19 cellular contexts compared by ENCODE assay signal in the genomic region with DNA sequence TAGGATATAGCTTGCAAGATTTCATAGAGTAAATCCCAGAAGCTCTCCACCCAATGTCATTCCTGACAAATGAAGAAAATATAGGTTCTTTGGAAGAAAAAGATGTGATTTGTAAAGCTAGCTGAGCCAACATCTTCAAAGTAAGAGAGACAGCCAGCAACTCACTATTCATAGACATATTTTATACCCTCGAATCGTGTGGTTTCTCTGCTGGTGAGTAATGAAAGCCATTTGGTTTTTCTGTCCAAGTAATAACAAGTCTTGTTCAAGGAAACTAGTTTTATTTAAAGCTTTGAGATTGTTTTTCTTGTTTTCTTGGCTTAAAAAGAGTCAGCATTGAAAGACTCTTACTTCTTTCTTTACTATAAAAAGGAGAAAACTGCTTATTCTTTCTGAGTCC.
A peak's percentile ranks its signal among the peaks of the same experiment; 100 is the strongest.
DNase-seq lines count a peak whose midpoint lies in the region; ATAC-seq and TF ChIP-seq lines count a peak whose summit lies in the region.
"Had no signal": no experiment of that assay in that cellular context is flagged by ENCODE, and none has a peak within 500 bp of the region (broad histone marks: within the 10 kb centered on the region; RNA-seq: fewer than 3 reads in every experiment).

No MANE protein-coding gene starts in this region.

- H4K91ac ChIP-seq in neuronal stem cell (ENCODE audit: low read depth, low read length, poor library complexity): no peak overlapping the region

- ATAC-seq in HG02852 (IDR thresholded peaks at IDR 0.05; ENCODE audit: unreplicated experiment): no peak
- ATAC-seq: activated CD4-positive, CD25-positive, alpha-beta regulatory T cell treated with anti-CD3 and anti-CD28 coated beads, Interleukin-2, amount 50 U/mL, for 24 hours; sciatic nerve; T-helper 17 cell had no signal

- H3K4me2 ChIP-seq in Karpas-422 (ENCODE audit: low read depth, low read length, poor library complexity, severe bottlenecking) (no peak overlapping the region), neuronal stem cell (ENCODE audit: insufficient read depth, low read length, poor library complexity, severe bottlenecking) (no peak overlapping the region)

- H3K27ac ChIP-seq in Karpas-422 (ENCODE audit: low read length): no peak overlapping the region
- peak overlapping the region; percentile 32 for H3K27ac ChIP-seq in brain microvascular endothelial cell
- H3K27ac ChIP-seq in neuronal stem cell (replicated peaks; ENCODE audit: low read length): no peak overlapping the region
- H3K27ac ChIP-seq: neutrophil, RWPE1 had no signal

- H3K9me3 Mint-ChIP-seq in type B pancreatic cell: no peaks in the 10 kb centered on the region
- H3K9me3 Mint-ChIP-seq: brain; CD8-positive, alpha-beta memory T cell had no signal

- no peak overlapping the region for H3K9ac ChIP-seq in Karpas-422 (ENCODE audit: low read length)
- no peak overlapping the region for H3K9ac ChIP-seq in neuronal stem cell (ENCODE audit: low read depth, low read length, poor library complexity)

- no peaks in the 10 kb centered on the region for H3K27me3 Mint-ChIP-seq in type B pancreatic cell
- H3K27me3 Mint-ChIP-seq: brain had no signal

- H3K4ac ChIP-seq in neuronal stem cell (ENCODE audit: low read length): no peak overlapping the region

- peak; percentile 37 for DNase-seq in A172 (ENCODE audit: low spot score)
- no peak for DNase-seq in Karpas-422
- peak; percentile 41 for DNase-seq in brain microvascular endothelial cell
- peak; percentile 22 for DNase-seq in iris pigment epithelial cell (ENCODE audit: low read depth)
- DNase-seq in type B pancreatic cell (ENCODE audit: extremely low spot score, unreplicated experiment): no peak
- no peak for DNase-seq in neuronal stem cell (ENCODE audit: low spot score)
- no peak for DNase-seq in head of caudate nucleus
- DNase-seq: 8988T; CD8-positive, alpha-beta memory T cell; effector CD8-positive, alpha-beta T cell; NCI-H748 treated with DMSO at 0.1 percent for 48 hours; stimulated activated naive CD4-positive, alpha-beta T cell treated with Interleukin-2 at 50 U/mL for 16 hours; T-helper 17 cell had no signal

- H3K79me2 ChIP-seq in Karpas-422 (ENCODE audit: low read length): no peaks in the 10 kb centered on the region

- no peak overlapping the region for H2BK120ac ChIP-seq in neuronal stem cell (ENCODE audit: low read depth, low read length)

- H3K14ac ChIP-seq in neuronal stem cell (ENCODE audit: low read length): no peak overlapping the region

- 0 out of 2 replicates have a peak overlapping the region, but pooled peaks have one; percentile 24 for H2AFZ ChIP-seq in Karpas-422 (ENCODE audit: low read length)
- no peak overlapping the region for H2AFZ ChIP-seq in neuronal stem cell (ENCODE audit: low read length)

- no peak overlapping the region for H2BK12ac ChIP-seq in neuronal stem cell (ENCODE audit: low read length)

- no CpG with 5 or more reads among the region's 2 CpGs for WGBS in neuronal stem cell (ENCODE audit: extremely low coverage in 2 of 2, insufficient read length in 2 of 2, insufficient replicate concordance in 1 of 2), 2 donors

- H3K18ac ChIP-seq in neuronal stem cell (ENCODE audit: low read length): no peak overlapping the region

- H3K9me3 ChIP-seq in Karpas-422 (ENCODE audit: low read length) (no peaks in the 10 kb centered on the region), neuronal stem cell (replicated peaks in 1 of 2; ENCODE audit: control insufficient read depth in 2 of 2, insufficient read depth in 1 of 2, low read depth in 1 of 2, low read length in 2 of 2) (peaks cover 0 to 2% of the 10 kb centered on the region in 2 donors)
- H3K9me3 ChIP-seq: neutrophil had no signal

- H3K27me3 ChIP-seq in Karpas-422 (ENCODE audit: low read length) (no peaks in the 10 kb centered on the region), brain microvascular endothelial cell (replicated peaks) (no peaks in the 10 kb centered on the region), neuronal stem cell (ENCODE audit: control insufficient read depth in 3 of 3, insufficient read depth in 3 of 3, low read depth in 1 of 3, low read length in 3 of 3) (no peaks in the 10 kb centered on the region)

- peaks cover 2% of the 10 kb centered on the region for H3K79me1 ChIP-seq in neuronal stem cell (ENCODE audit: low read depth, low read length)

- no peak overlapping the region for H3K27ac Mint-ChIP-seq in type B pancreatic cell
- H3K27ac Mint-ChIP-seq: CD8-positive, alpha-beta memory T cell; T-helper 17 cell had no signal

- no peak overlapping the region for H3K23ac ChIP-seq in neuronal stem cell (ENCODE audit: low read depth, low read length, poor library complexity)

- H3K4me3 ChIP-seq in Karpas-422 (ENCODE audit: low read length) (no peak overlapping the region), brain microvascular endothelial cell (ENCODE audit: low read depth, low read length) (no peak overlapping the region), neuronal stem cell (ENCODE audit: low read length in 2 of 2) (no peak overlapping the region)

- no peaks in the 10 kb centered on the region for H3K36me3 Mint-ChIP-seq in type B pancreatic cell
- H3K36me3 Mint-ChIP-seq: brain had no signal

- no peaks in the 10 kb centered on the region for H3K9me2 ChIP-seq in Karpas-422 (replicated peaks; ENCODE audit: insufficient read depth, low read length)

- H3K36me3 ChIP-seq in Karpas-422 (ENCODE audit: insufficient read depth, low read length): no peaks in the 10 kb centered on the region
- H3K36me3 ChIP-seq in brain microvascular endothelial cell (replicated peaks): no peaks in the 10 kb centered on the region
- peaks cover 0 to 3% of the 10 kb centered on the region in 2 donors for H3K36me3 ChIP-seq in neuronal stem cell (replicated peaks in 1 of 2; ENCODE audit: control insufficient read depth in 2 of 2, insufficient read depth in 2 of 2, low read length in 2 of 2)
- H3K36me3 ChIP-seq: neutrophil had no signal

- in situ Hi-C loops in brain microvascular endothelial cell (cut with HindIII; ENCODE audit: low pct_ligation_motif_present, low sequenced_read_pairs): no loop called here

- H4K8ac ChIP-seq in neuronal stem cell (ENCODE audit: low read depth, low read length): no peak overlapping the region

- H3K4me1 Mint-ChIP-seq in type B pancreatic cell (ENCODE audit: unreplicated experiment): no peaks in the 10 kb centered on the region
- H3K4me1 Mint-ChIP-seq: brain had no signal

- no peak overlapping the region for H3K4me3 Mint-ChIP-seq in type B pancreatic cell
- H3K4me3 Mint-ChIP-seq: brain; CD8-positive, alpha-beta memory T cell; T-helper 17 cell had no signal

- intact Hi-C loops in head of caudate nucleus (cut with DNase I): no loop called here

- H2BK5ac ChIP-seq in neuronal stem cell (ENCODE audit: low read length): no peak overlapping the region

- no peak overlapping the region for H2BK15ac ChIP-seq in neuronal stem cell (ENCODE audit: low read length)

- H4K20me1 ChIP-seq in Karpas-422 (ENCODE audit: insufficient read depth, low read depth, low read length): no peaks in the 10 kb centered on the region

- no peak overlapping the region for H2AK5ac ChIP-seq in neuronal stem cell (ENCODE audit: low read depth, low read length)

- no peaks in the 10 kb centered on the region for H3K4me1 ChIP-seq in Karpas-422 (ENCODE audit: low read length)
- H3K4me1 ChIP-seq in neuronal stem cell (ENCODE audit: control insufficient read depth in 2 of 2, insufficient read depth in 1 of 2, low read depth in 1 of 2, low read length in 2 of 2): no peaks in the 10 kb centered on the region

- TF ChIP-seq CTCF in brain microvascular endothelial cell (IDR thresholded peaks at IDR 0.05; ENCODE audit: low read depth, low read length, missing control alignments): no peak
- no peak for TF ChIP-seq CTCF in type B pancreatic cell (conservative IDR thresholded peaks at IDR 0.05)

Comparison
In these comparisons a context has a peak if more than half of its experiments do, and no peak if none do; other contexts are left out.
1. DNase-seq: peak in A172 (single experiment), brain microvascular endothelial cell (single experiment) and iris pigment epithelial cell (single experiment); none in Karpas-422 (single experiment), type B pancreatic cell (single experiment), neuronal stem cell (single experiment) and head of caudate nucleus (0 of 42).